In the genomic region with DNA sequence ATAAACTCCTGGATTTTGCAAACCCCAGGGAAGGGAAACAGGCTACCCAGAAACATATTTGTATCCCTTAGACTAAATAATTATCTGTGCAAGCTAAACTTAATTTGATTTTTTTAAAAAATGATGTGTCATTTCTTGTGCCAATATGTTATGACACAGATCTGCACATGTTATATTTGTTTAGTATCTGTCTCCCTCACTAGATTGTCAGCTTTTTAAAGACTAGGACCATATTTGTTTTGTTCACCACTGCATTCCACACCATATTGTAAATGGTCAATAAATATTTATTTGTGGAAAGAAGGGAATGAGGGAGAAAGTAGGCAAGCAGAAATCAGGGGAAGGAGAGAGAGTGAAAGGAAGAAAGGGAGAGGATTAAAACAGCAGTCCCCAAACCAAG, we compare ENCODE assay signal across 23 cellular contexts.
DNase-seq lines count a peak whose midpoint lies in the region; ATAC-seq, FAIRE-seq and TF ChIP-seq lines count a peak whose summit lies in the region.
"Had no signal": no experiment of that assay in that cellular context is flagged by ENCODE, and none has a peak within 500 bp of the region (broad histone marks: within the 10 kb centered on the region; RNA-seq: fewer than 3 reads in every experiment).

No MANE protein-coding gene starts in this region.

- TF ChIP-seq CTCF in A549 (IDR thresholded peaks at IDR 0.05) = no peak
- no peak for TF ChIP-seq CTCF in HEK293 (tag by site-specific recombination; IDR thresholded peaks at IDR 0.05)
- TF ChIP-seq CTCF in PC-3 (conservative IDR thresholded peaks at IDR 0.05; ENCODE audit: low read depth, low read length) = no peak
- no peak for TF ChIP-seq CTCF in glutamatergic neuron (IDR thresholded peaks at IDR 0.05; ENCODE audit: partially characterized antibody, unreplicated experiment)
- no peak for TF ChIP-seq CTCF in ovary (IDR thresholded peaks at IDR 0.05)

- no peak for TF ChIP-seq EP300 in A549 (IDR thresholded peaks at IDR 0.05)
- no peak for TF ChIP-seq EP300 in ovary (IDR thresholded peaks at IDR 0.05)

- no peaks in the 10 kb centered on the region for H3K79me2 ChIP-seq in PC-3 (ENCODE audit: low read length)

- H3K36me3 Mint-ChIP-seq in glutamatergic neuron (ENCODE audit: unreplicated experiment) = peaks cover 28% of the 10 kb centered on the region
- H3K36me3 Mint-ChIP-seq: CD8-positive, alpha-beta T cell had no signal

- H3K9ac ChIP-seq in PC-3 (ENCODE audit: low read length) = no peak overlapping the region
- H3K9ac ChIP-seq: BLaER1 treated with 17β-estradiol and CSF1 and Interleukin-3, amounts not matched to agents 10 nM and 100 nM had no signal

- TF ChIP-seq POLR2A in A549 (IDR thresholded peaks at IDR 0.05; ENCODE audit: low read length) = no peak
- no peak for TF ChIP-seq POLR2A in ovary (IDR thresholded peaks at IDR 0.05)

- FAIRE-seq in A549 (lab: Jason Lieb, UNC) = no peak
- FAIRE-seq: A204.1, D721Med, G401.6, GM12891, GM19239 had no signal

- H2AFZ ChIP-seq in PC-3 (ENCODE audit: low read length) = no peak overlapping the region

- no peak; a peak in 1 of 6 replicates for ATAC-seq in A549
- ATAC-seq in PC-3 = peak; percentile 91
- ATAC-seq in GM21526 (IDR thresholded peaks at IDR 0.05; ENCODE audit: low FRiP score, unreplicated experiment) = no peak
- ATAC-seq: CD8-positive, alpha-beta T cell had no signal

- peak overlapping the region; percentile 80 for H3K4me3 Mint-ChIP-seq in glutamatergic neuron (ENCODE audit: unreplicated experiment)
- H3K4me3 Mint-ChIP-seq: B cell; CD4-positive, alpha-beta T cell; CD8-positive, alpha-beta T cell had no signal

- H3K27me3 Mint-ChIP-seq in glutamatergic neuron (ENCODE audit: unreplicated experiment) = peaks cover 7% of the 10 kb centered on the region
- H3K27me3 Mint-ChIP-seq: B cell; CD4-positive, alpha-beta T cell had no signal

- peaks cover 14% of the 10 kb centered on the region for H3K9me3 Mint-ChIP-seq in glutamatergic neuron (ENCODE audit: unreplicated experiment)

- TF ChIP-seq RAD21 in A549 (conservative IDR thresholded peaks at IDR 0.05 in 1 of 2, IDR thresholded peaks at IDR 0.05 in 1 of 2) = no peak

- no peaks in the 10 kb centered on the region for H4K20me1 ChIP-seq in PC-3 (ENCODE audit: low read length)
- H4K20me1 ChIP-seq: BLaER1 treated with 17β-estradiol and CSF1 and Interleukin-3, amounts not matched to agents 10 nM and 100 nM had no signal

- H3K4me1 Mint-ChIP-seq in glutamatergic neuron (ENCODE audit: low read depth, unreplicated experiment) = peaks cover 41% of the 10 kb centered on the region
- H3K4me1 Mint-ChIP-seq: B cell had no signal

- H3K9me3 ChIP-seq in A549 (peaks cover 2% of the 10 kb centered on the region; the same call in 1 of the 3 replicates), HEK293 (ENCODE audit: control insufficient read depth, insufficient read depth, low read depth, low read length) (no peaks in the 10 kb centered on the region), PC-3 (ENCODE audit: low read length) (no peaks in the 10 kb centered on the region), ovary (no peaks in the 10 kb centered on the region)
- H3K9me3 ChIP-seq: Caco-2 had no signal

- H3K4me2 ChIP-seq in A549 (0 out of 3 replicates have a peak overlapping the region, but pooled peaks have one; percentile 7), PC-3 (ENCODE audit: low read length) (peak overlapping the region; percentile 30)
- H3K4me2 ChIP-seq: BLaER1 treated with 17β-estradiol and CSF1 and Interleukin-3, amounts not matched to agents 10 nM and 100 nM had no signal

- DNase-seq in A549 (ENCODE audit: low read depth in 1 of 2, low spot score in 1 of 2) (no peak), PC-3 (peak; percentile 48), glutamatergic neuron (no peak), ovary (no peak), NCI-H1694 (lab: John Stamatoyannopoulos, UW) (no peak)
- DNase-seq in activated CD4-positive, alpha-beta T cell treated with anti-CD3 and anti-CD28 coated beads for 4 hours = no peak
- DNase-seq: 8988T; AML-193; Caco-2; Calu3; CD4-positive, alpha-beta T cell; CD8-positive, alpha-beta T cell; GF-D8 had no signal

- H3K4me3 ChIP-seq in A549 (no peak overlapping the region), HEK293 (ENCODE audit: low read depth, low read length) (no peak overlapping the region), PC-3 (ENCODE audit: low read length) (no peak overlapping the region), ovary (no peak overlapping the region)
- H3K4me3 ChIP-seq: BLaER1 treated with 17β-estradiol and CSF1 and Interleukin-3, amounts not matched to agents 10 nM and 100 nM had no signal

- CTCF ChIA-PET in A549 (lab: Yijun Ruan, JAX) (interaction anchor here (1.0 to 2.1 kb wide), 3 partner anchors 14 to 62 kb away, joined by 3 to 4 read pairs (median 4); no protein-coding TSS in a partner anchor), HEK293 (lab: Yijun Ruan, JAX) (interaction anchor here (0.7 kb wide), 1 partner anchor 145 kb away, joined by 4 read pairs; no protein-coding TSS in a partner anchor), PC-3 (lab: Charles Lee) (no interaction called here)

- H3F3A ChIP-seq in PC-3 (ENCODE audit: low read length, unreplicated experiment) = no peaks in the 10 kb centered on the region

- intact Hi-C loops in PC-3 (cut with micrococcal nuclease) = loop anchor here (10.0 kb wide), 1 partner anchor 142 kb away; a partner anchor contains a TSS
- intact Hi-C loops in ovary (cut with DNase I) = no loop called here

- H3K9me2 ChIP-seq in PC-3 (replicated peaks; ENCODE audit: low read length) = no peaks in the 10 kb centered on the region

- H3K27ac ChIP-seq in A549 (no peak overlapping the region), HEK293 (ENCODE audit: extremely low read depth, low read depth, low read length) (no peak overlapping the region), PC-3 (ENCODE audit: low read length) (peak overlapping the region; percentile 23; the same call in 1 of the 2 replicates), ovary (no peak overlapping the region)
- H3K27ac ChIP-seq: BLaER1 treated with 17β-estradiol and CSF1 and Interleukin-3, amounts not matched to agents 10 nM and 100 nM; C4-2B had no signal

- POLR2A ChIA-PET in A549 (lab: Yijun Ruan, JAX) = no interaction called here
- POLR2A ChIA-PET in HEK293 (lab: Yijun Ruan, JAX) = no interaction called here
- POLR2A ChIA-PET in PC-3 (lab: Charles Lee; ENCODE audit: unreplicated experiment) = interaction anchor here (0.6 kb wide), 1 partner anchor 391 kb away, joined by 3 read pairs; no protein-coding TSS in a partner anchor

- H3K27ac Mint-ChIP-seq in glutamatergic neuron (ENCODE audit: unreplicated experiment) = peak overlapping the region; percentile 95
- H3K27ac Mint-ChIP-seq: B cell; CD4-positive, alpha-beta T cell; CD8-positive, alpha-beta T cell had no signal

- H3K36me3 ChIP-seq in HEK293 (ENCODE audit: control insufficient read depth in 2 of 2, insufficient read depth in 1 of 2, low read length in 2 of 2) = no peaks in the 10 kb centered on the region
- no peaks in the 10 kb centered on the region for H3K36me3 ChIP-seq in PC-3 (ENCODE audit: low read depth, low read length)
- H3K36me3 ChIP-seq in ovary = no peaks in the 10 kb centered on the region
- H3K36me3 ChIP-seq: BLaER1 treated with 17β-estradiol and CSF1 and Interleukin-3, amounts not matched to agents 10 nM and 100 nM had no signal

- peaks cover 6% of the 10 kb centered on the region; the same call in 1 of the 3 replicates for H3K4me1 ChIP-seq in A549
- no peaks in the 10 kb centered on the region for H3K4me1 ChIP-seq in HEK293 (ENCODE audit: control insufficient read depth, insufficient read depth, low read length)
- peaks cover 11% of the 10 kb centered on the region; the same call in 1 of the 2 replicates for H3K4me1 ChIP-seq in PC-3 (ENCODE audit: insufficient read depth, low read length)
- no peaks in the 10 kb centered on the region for H3K4me1 ChIP-seq in ovary (ENCODE audit: insufficient read depth)
- H3K4me1 ChIP-seq: BLaER1 treated with 17β-estradiol and CSF1 and Interleukin-3, amounts not matched to agents 10 nM and 100 nM; Caco-2 had no signal

- no peaks in the 10 kb centered on the region for H3K27me3 ChIP-seq in PC-3 (ENCODE audit: low read length)
- H3K27me3 ChIP-seq in ovary = no peaks in the 10 kb centered on the region
- H3K27me3 ChIP-seq: BLaER1 treated with 17β-estradiol and CSF1 and Interleukin-3, amounts not matched to agents 10 nM and 100 nM had no signal

- BruUV-seq in PC-3 (replicated peaks; lab: Mats Ljungman, UMichigan) = no TSS peak

TF ChIP-seq in A549, 52 proteins besides CTCF, POLR2A, EP300 and RAD21 (continues in another document):
- TF ChIP-seq HOXB13 (CRISPR knock-in tag; IDR thresholded peaks at IDR 0.05; ENCODE audit: low read depth) = no peak
- no peak for TF ChIP-seq SREBF2 (IDR thresholded peaks at IDR 0.05)
- TF ChIP-seq NFE2L2 (conservative IDR thresholded peaks at IDR 0.05; ENCODE audit: low read length) = no peak
- no peak for TF ChIP-seq ZSCAN20 (CRISPR knock-in tag; IDR thresholded peaks at IDR 0.05)
- no peak for TF ChIP-seq CBX2 (IDR thresholded peaks at IDR 0.05; ENCODE audit: borderline replicate concordance, low read depth)
- TF ChIP-seq POLR2AphosphoS2 (conservative IDR thresholded peaks at IDR 0.05; ENCODE audit: low read length) = no peak
- no peak for TF ChIP-seq PHF8 (IDR thresholded peaks at IDR 0.05; ENCODE audit: borderline replicate concordance, low read depth)
- TF ChIP-seq CBX8 (IDR thresholded peaks at IDR 0.05) = no peak
- TF ChIP-seq JUN (IDR thresholded peaks at IDR 0.05) = no peak

TF ChIP-seq in HEK293, 187 proteins besides CTCF, POLR2A, EP300 and RAD21:
- TF ChIP-seq ZNF585B (tag by site-specific recombination; IDR thresholded peaks at IDR 0.05) (no peak), EGR2 (tag by site-specific recombination; IDR thresholded peaks at IDR 0.05; ENCODE audit: low read depth) (no peak), ZNF157 (tag by site-specific recombination; IDR thresholded peaks at IDR 0.05) (no peak), IKZF3 (tag by site-specific recombination; IDR thresholded peaks at IDR 0.05) (no peak), PRDM1 (tag by site-specific recombination; IDR thresholded peaks at IDR 0.05) (peak; percentile 86), ZNF561 (tag by site-specific recombination; IDR thresholded peaks at IDR 0.05; ENCODE audit: borderline replicate concordance) (no peak)
TF ChIP-seq in HEK293: peak in this region for 1.
